Comparison of ENCODE assay signal across 7 cellular contexts in the genomic region with DNA sequence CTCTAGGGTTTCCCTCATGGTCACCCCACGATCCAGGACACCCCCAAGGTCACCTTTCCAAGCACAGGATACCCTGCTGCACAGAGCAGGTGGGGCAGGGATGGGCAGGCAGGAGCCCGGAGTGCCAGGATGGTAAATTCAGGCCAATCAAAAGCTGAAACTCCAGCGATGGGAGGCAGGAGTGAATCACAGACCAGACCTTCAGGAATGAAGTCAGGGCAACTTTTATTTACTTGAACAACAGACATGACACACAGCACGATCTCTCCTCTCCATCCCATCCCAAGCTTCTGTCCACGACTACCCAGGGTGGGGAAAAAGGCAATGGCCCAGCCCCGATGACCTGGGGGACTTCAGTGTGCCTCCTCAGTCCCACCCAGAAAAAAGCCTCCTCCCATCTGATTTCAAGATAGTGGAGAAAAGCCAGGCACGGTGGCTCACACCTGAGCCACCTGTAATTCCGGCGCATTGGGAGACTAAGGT. TPM values are rescaled to one million over a fixed set of nuclear protein-coding genes. Genes with fewer than 3 reads are reported as not detected.
DNase-seq lines count a peak whose midpoint lies in the region; ATAC-seq and TF ChIP-seq lines count a peak whose summit lies in the region.

No MANE protein-coding gene starts in this region.

- no peak for ATAC-seq in stimulated activated effector memory CD8-positive, alpha-beta T cell treated with anti-CD3 and anti-CD28 coated beads, Interleukin-12 subunit alpha, Interleukin-12 subunit beta, amount 100 ng/mL, for 72 hours

- no peaks in the 10 kb centered on the region for H3K9me3 Mint-ChIP-seq in activated CD4-positive, alpha-beta memory T cell treated with anti-CD3 and anti-CD28 coated beads, Interleukin-2, amount 10 ng/mL, durations not matched to agents 7 days and 5 days
- no peaks in the 10 kb centered on the region for H3K9me3 Mint-ChIP-seq in stimulated activated effector memory CD8-positive, alpha-beta T cell treated with anti-CD3 and anti-CD28 coated beads, Interleukin-12 subunit alpha, Interleukin-12 subunit beta, amount 100 ng/mL, for 72 hours

- H3K36me3 Mint-ChIP-seq in activated CD4-positive, alpha-beta memory T cell treated with anti-CD3 and anti-CD28 coated beads, Interleukin-2, amount 10 ng/mL, durations not matched to agents 7 days and 5 days (ENCODE audit: low read depth) = peaks cover 53% of the 10 kb centered on the region
- H3K36me3 Mint-ChIP-seq in stimulated activated effector memory CD8-positive, alpha-beta T cell treated with anti-CD3 and anti-CD28 coated beads, Interleukin-12 subunit alpha, Interleukin-12 subunit beta, amount 100 ng/mL, for 72 hours = peaks cover 99% of the 10 kb centered on the region

- TF ChIP-seq CTCF in GM13976 (IDR thresholded peaks at IDR 0.05; ENCODE audit: borderline replicate concordance, control extremely low read depth, extremely low read depth, insufficient read depth, missing control alignments) = no peak

- H3K4me1 Mint-ChIP-seq in activated CD4-positive, alpha-beta memory T cell treated with anti-CD3 and anti-CD28 coated beads, Interleukin-2, amount 10 ng/mL, durations not matched to agents 7 days and 5 days = peaks cover 51% of the 10 kb centered on the region
- peaks cover 51% of the 10 kb centered on the region for H3K4me1 Mint-ChIP-seq in stimulated activated effector memory CD8-positive, alpha-beta T cell treated with anti-CD3 and anti-CD28 coated beads, Interleukin-12 subunit alpha, Interleukin-12 subunit beta, amount 100 ng/mL, for 72 hours

- POLR2A ChIA-PET in activated CD4-positive, alpha-beta memory T cell treated with anti-CD3 and anti-CD28 coated beads, Interleukin-2, amount 10 ng/mL, durations not matched to agents 7 days and 5 days (lab: Charles Lee) = interaction anchor here (1.3 to 4.7 kb wide), 4 partner anchors 13 to 86 kb away, joined by 5 to 73 read pairs (median 27); a partner anchor contains a TSS

- CTCF ChIA-PET in activated CD4-positive, alpha-beta memory T cell treated with anti-CD3 and anti-CD28 coated beads, Interleukin-2, amount 10 ng/mL, durations not matched to agents 7 days and 5 days (lab: Charles Lee) = interaction anchor here (0.8 to 0.9 kb wide), 2 partner anchors 28 to 103 kb away, joined by 3 read pairs; no protein-coding TSS in a partner anchor

- DNase-seq in HT-29 (ENCODE audit: low spot score) = peak; percentile 57
- no peak for DNase-seq in activated CD4-positive, alpha-beta memory T cell treated with anti-CD3 and anti-CD28 coated beads, Interleukin-2, amount 10 ng/mL, durations not matched to agents 7 days and 5 days
- peak; percentile 62 for DNase-seq in glomerular visceral epithelial cell (ENCODE audit: extremely low spot score)
- DNase-seq in stimulated activated effector memory CD8-positive, alpha-beta T cell treated with anti-CD3 and anti-CD28 coated beads, Interleukin-12 subunit alpha, Interleukin-12 subunit beta, amount 100 ng/mL, for 72 hours (ENCODE audit: low spot score in 2 of 2) = no peak
- DNase-seq in SKM-1 treated with dmso at 0.1 percent for 144 hours (lab: John Stamatoyannopoulos, UW; ENCODE audit: unreplicated experiment) = no peak
- no peak for DNase-seq in NCI-H748 (lab: John Stamatoyannopoulos, UW; ENCODE audit: unreplicated experiment)
- no peak for DNase-seq in GM13976 (ENCODE audit: low spot score)

- no peaks in the 10 kb centered on the region for H3K27me3 Mint-ChIP-seq in activated CD4-positive, alpha-beta memory T cell treated with anti-CD3 and anti-CD28 coated beads, Interleukin-2, amount 10 ng/mL, durations not matched to agents 7 days and 5 days

- H3K4me3 Mint-ChIP-seq in activated CD4-positive, alpha-beta memory T cell treated with anti-CD3 and anti-CD28 coated beads, Interleukin-2, amount 10 ng/mL, durations not matched to agents 7 days and 5 days = peak overlapping the region; percentile 74
- peak overlapping the region; percentile 96 for H3K4me3 Mint-ChIP-seq in stimulated activated effector memory CD8-positive, alpha-beta T cell treated with anti-CD3 and anti-CD28 coated beads, Interleukin-12 subunit alpha, Interleukin-12 subunit beta, amount 100 ng/mL, for 72 hours

- peak overlapping the region; percentile 70 for H3K27ac Mint-ChIP-seq in activated CD4-positive, alpha-beta memory T cell treated with anti-CD3 and anti-CD28 coated beads, Interleukin-2, amount 10 ng/mL, durations not matched to agents 7 days and 5 days
- peak overlapping the region; percentile 100 for H3K27ac Mint-ChIP-seq in stimulated activated effector memory CD8-positive, alpha-beta T cell treated with anti-CD3 and anti-CD28 coated beads, Interleukin-12 subunit alpha, Interleukin-12 subunit beta, amount 100 ng/mL, for 72 hours

- in situ Hi-C loops in GM13976 (cut with MboI; ENCODE audit: low sequenced_read_pairs, unreplicated experiment) = no loop called here

RNA-seq across cellular contexts. Expression of gene ZSWIM4, which starts 39.1 kb away (rescaled TPM):
- 4.3 and 4.4 TPM in 2 replicates for total RNA-seq in HT-29 (2014; rRNA removed; shearing (Covaris generic))
- total RNA-seq in activated CD4-positive, alpha-beta memory T cell treated with anti-CD3 and anti-CD28 coated beads, Interleukin-2, amount 10 ng/mL, durations not matched to agents 7 days and 5 days = 10 to 100 TPM; 10.1 to 10.4 TPM

RNA-seq across cellular contexts. Expression of gene NANOS3, which starts 42.6 kb away (rescaled TPM):
- not detected in 2 replicates for total RNA-seq in HT-29 (2014; rRNA removed; shearing (Covaris generic))
- total RNA-seq in activated CD4-positive, alpha-beta memory T cell treated with anti-CD3 and anti-CD28 coated beads, Interleukin-2, amount 10 ng/mL, durations not matched to agents 7 days and 5 days = under 1 TPM; 0.65 to 0.95 TPM

Comparison
In these comparisons a context has a peak if more than half of its experiments do, and no peak if none do; other contexts are left out.
1. DNase-seq: peak in HT-29 (single experiment) and glomerular visceral epithelial cell (single experiment); none in activated CD4-positive, alpha-beta memory T cell treated with anti-CD3 and anti-CD28 coated beads, Interleukin-2, amount 10 ng/mL, durations not matched to agents 7 days and 5 days (single experiment), stimulated activated effector memory CD8-positive, alpha-beta T cell treated with anti-CD3 and anti-CD28 coated beads, Interleukin-12 subunit alpha, Interleukin-12 subunit beta, amount 100 ng/mL, for 72 hours (0 of 2), SKM-1 treated with dmso at 0.1 percent for 144 hours (single experiment), NCI-H748 (single experiment) and GM13976 (single experiment).